ENCODE assay signal across 11 cellular contexts in the genomic region with DNA sequence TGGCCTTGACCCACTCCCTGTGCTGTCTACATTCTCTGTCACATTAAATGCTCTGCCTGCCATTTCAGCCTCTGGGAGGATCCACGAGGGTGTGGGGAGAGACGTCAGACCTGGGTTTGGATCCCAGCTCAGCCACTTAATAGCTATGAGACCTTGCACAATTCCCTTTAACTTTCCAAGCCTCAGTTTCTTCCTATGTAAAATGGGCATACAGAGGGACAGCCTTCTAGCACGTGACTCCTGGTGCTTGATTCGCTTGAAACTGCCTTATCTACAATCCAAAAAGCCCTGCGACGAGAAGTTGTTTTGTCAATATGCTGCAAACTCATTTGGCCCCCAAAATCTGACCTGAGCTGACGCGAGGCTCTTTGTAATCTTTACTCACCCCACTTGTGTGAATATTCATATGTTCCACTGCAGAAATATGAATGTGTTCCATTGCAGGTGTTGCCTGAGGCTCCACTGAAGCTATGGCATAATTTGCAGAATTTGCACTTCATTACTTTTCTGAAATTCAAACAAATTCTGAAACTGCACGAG. TPM values are rescaled to one million over a fixed set of nuclear protein-coding genes. Genes with fewer than 3 reads are reported as not detected.
DNase-seq lines count a peak whose midpoint lies in the region; ATAC-seq, FAIRE-seq and TF ChIP-seq lines count a peak whose summit lies in the region.
"Had no signal": no experiment of that assay in that cellular context is flagged by ENCODE, and none has a peak within 500 bp of the region (broad histone marks: within the 10 kb centered on the region; RNA-seq: fewer than 3 reads in every experiment).

No MANE protein-coding gene starts in this region.

- no TSS peak for BruUV-seq in K562 (replicated peaks; lab: Mats Ljungman, UMichigan)

- TF ChIP-seq RAD21 in K562 (CRISPR knock-in tag; conservative IDR thresholded peaks at IDR 0.05 in 1 of 2, IDR thresholded peaks at IDR 0.05 in 1 of 2): no peak

- TF ChIP-seq CTCF in OCI-LY1 (IDR thresholded peaks at IDR 0.05; ENCODE audit: low read length) (no peak), K562 (IDR thresholded peaks at IDR 0.05 in 2 of 3, conservative IDR thresholded peaks at IDR 0.05 in 1 of 3; ENCODE audit: insufficient read depth in 2 of 3, low read depth in 1 of 3, low read length in 3 of 3) (no peak), spleen (IDR thresholded peaks at IDR 0.05 in 8 of 11, conservative IDR thresholded peaks at IDR 0.05 in 3 of 11) (no peak), glutamatergic neuron (IDR thresholded peaks at IDR 0.05; ENCODE audit: partially characterized antibody, unreplicated experiment) (no peak)

- POLR2A ChIA-PET in K562 (lab: Yijun Ruan, JAX): interaction anchor here (0.6 to 1.3 kb wide), 3 partner anchors 10 to 67 kb away, joined by 3 to 4 read pairs (median 3); no protein-coding TSS in a partner anchor

- H3K4me2 ChIP-seq in OCI-LY1 (ENCODE audit: low read length): peak overlapping the region; percentile 54
- no peak overlapping the region for H3K4me2 ChIP-seq in K562 (ENCODE audit: insufficient read depth, low read length)

- intact Hi-C loops in K562 (cut with micrococcal nuclease) (no loop called here), spleen (cut with DNase I; ENCODE audit: low total_unique reads) (no loop called here)

- no peaks in the 10 kb centered on the region for H3K9me1 ChIP-seq in K562 (ENCODE audit: control insufficient read depth, insufficient read depth, low read length)

- H3K9ac ChIP-seq in OCI-LY1 (ENCODE audit: low read length) (peak overlapping the region; percentile 58), K562 (ENCODE audit: insufficient read depth in 1 of 2, low read depth in 2 of 2, low read length in 2 of 2) (no peak overlapping the region)

- TF ChIP-seq POLR2A in K562 (conservative IDR thresholded peaks at IDR 0.05) (no peak), spleen (IDR thresholded peaks at IDR 0.05) (no peak)

- H3K9me3 ChIP-seq in OCI-LY1 (ENCODE audit: low read length) (peaks cover 8% of the 10 kb centered on the region), K562 (replicated peaks; ENCODE audit: control insufficient read depth, insufficient read depth, low read depth, low read length) (no peaks in the 10 kb centered on the region), spleen (no peaks in the 10 kb centered on the region)

- peak; percentile 61 to 70 for ATAC-seq in activated CD4-positive, CD25-positive, alpha-beta regulatory T cell treated with anti-CD3 and anti-CD28 coated beads, Interleukin-2, amount 50 U/mL, for 24 hours
- ATAC-seq in K562 (no peak), GM18907 (IDR thresholded peaks at IDR 0.05; ENCODE audit: unreplicated experiment) (no peak)

- peaks cover 2% of the 10 kb centered on the region for H3K9me3 Mint-ChIP-seq in glutamatergic neuron (ENCODE audit: unreplicated experiment)

- H3K36me3 ChIP-seq in OCI-LY1 (ENCODE audit: insufficient read depth, low read length) (no peaks in the 10 kb centered on the region; the same call in 1 of the 2 replicates), K562 (ENCODE audit: control insufficient read depth, insufficient read depth, low read length) (no peaks in the 10 kb centered on the region), spleen (no peaks in the 10 kb centered on the region)

- H3K27me3 ChIP-seq in OCI-LY1 (ENCODE audit: insufficient read depth, low read length): no peaks in the 10 kb centered on the region
- peaks cover 5 to 47% of the 10 kb centered on the region in 2 experiments; a peak in 3 of 5 replicates for H3K27me3 ChIP-seq in K562 (ENCODE audit: control insufficient read depth in 2 of 2, insufficient read depth in 2 of 2, low read length in 2 of 2)
- no peaks in the 10 kb centered on the region for H3K27me3 ChIP-seq in spleen (replicated peaks in 1 of 7)

- H3K36me3 Mint-ChIP-seq in glutamatergic neuron (ENCODE audit: unreplicated experiment): no peaks in the 10 kb centered on the region

- CTCF ChIA-PET in K562 (lab: Yijun Ruan, JAX; ENCODE audit: low intra/inter-chr PET ratio): no interaction called here

- H3K27ac ChIP-seq in OCI-LY1 (ENCODE audit: low read depth, low read length, poor library complexity, severe bottlenecking): peak overlapping the region; percentile 91
- H3K27ac ChIP-seq in K562 (ENCODE audit: extremely low read depth, low read depth, low read length): no peak overlapping the region
- H3K27ac ChIP-seq in spleen: peak overlapping the region in 5 of 8 donors; percentile 48 to 78 (median 69)

- H3K79me2 ChIP-seq in OCI-LY1 (ENCODE audit: insufficient read depth, low read length) (no peaks in the 10 kb centered on the region), K562 (ENCODE audit: control insufficient read depth, insufficient read depth, low read length) (no peaks in the 10 kb centered on the region)

- no peak for TF ChIP-seq EP300 in K562 (IDR thresholded peaks at IDR 0.05; ENCODE audit: low read length)

- no peaks in the 10 kb centered on the region for H3K4me1 Mint-ChIP-seq in glutamatergic neuron (ENCODE audit: low read depth, unreplicated experiment)

- DNase-seq in activated CD4-positive, CD25-positive, alpha-beta regulatory T cell (lab: John Stamatoyannopoulos, UW): no peak
- DNase-seq in K562 (ENCODE audit: extremely low read depth in 1 of 4, low spot score in 3 of 4) (no peak), spleen (no peak), NCI-H146 (lab: John Stamatoyannopoulos, UW) (no peak), glutamatergic neuron (no peak)
- DNase-seq: cortex of kidney, naive B cell had no signal

- H3F3A ChIP-seq in OCI-LY1 (ENCODE audit: insufficient read depth, low read length): no peaks in the 10 kb centered on the region

- no peaks in the 10 kb centered on the region for H3K9me2 ChIP-seq in OCI-LY1 (ENCODE audit: low read depth, low read length)

- no peak for FAIRE-seq in K562 (lab: Jason Lieb, UNC)
- FAIRE-seq: A204.1 had no signal

- no peak overlapping the region for H3K4me3 Mint-ChIP-seq in glutamatergic neuron (ENCODE audit: unreplicated experiment)

- H2AFZ ChIP-seq in OCI-LY1 (ENCODE audit: low read length): no peak overlapping the region
- H2AFZ ChIP-seq in K562 (ENCODE audit: low read depth, low read length): no peak overlapping the region

- in situ Hi-C loops in K562 (cut with MboI): no loop called here

- H3K4me3 ChIP-seq in OCI-LY1 (ENCODE audit: low read depth, low read length, poor library complexity, severe bottlenecking) (peak overlapping the region; percentile 1), K562 (no peak overlapping the region), spleen (peak overlapping the region in 1 of 8 donors; percentile 7)

- H4K20me1 ChIP-seq in OCI-LY1 (ENCODE audit: insufficient read depth, low read length): no peaks in the 10 kb centered on the region
- no peaks in the 10 kb centered on the region for H4K20me1 ChIP-seq in K562 (replicated peaks; ENCODE audit: control insufficient read depth, insufficient read depth, low read length)

- H3K27ac Mint-ChIP-seq in glutamatergic neuron (ENCODE audit: unreplicated experiment): no peak overlapping the region

- peaks cover 6% of the 10 kb centered on the region for H3K27me3 Mint-ChIP-seq in glutamatergic neuron (ENCODE audit: unreplicated experiment)

- H3K4me1 ChIP-seq in OCI-LY1 (ENCODE audit: insufficient read depth, low read length, severe bottlenecking): peaks cover 67% of the 10 kb centered on the region
- H3K4me1 ChIP-seq in K562 (replicated peaks in 1 of 2; ENCODE audit: control insufficient read depth in 2 of 2, insufficient read depth in 2 of 2, low read length in 2 of 2): peaks cover 8 to 14% of the 10 kb centered on the region in 2 experiments
- H3K4me1 ChIP-seq in spleen: peaks cover 38 to 90% (median 59%) of the 10 kb centered on the region in 6 donors

- WGBS in K562 (ENCODE audit: insufficient coverage, low coverage, missing lambda C conversion rate): 5% methylated on average over 9 of the region's 9 CpGs
- 60 to 67% (median 64%) methylated on average over 9 of the region's 9 CpGs for WGBS in spleen, 5 donors

TF ChIP-seq in K562, 482 proteins besides CTCF, POLR2A, EP300 and RAD21:
- TF ChIP-seq BHLHE40 (IDR thresholded peaks at IDR 0.05; ENCODE audit: low read length): peak; percentile 61
- TF ChIP-seq ZNF584 (CRISPR knock-in tag; IDR thresholded peaks at IDR 0.05; ENCODE audit: low read depth): no peak
- TF ChIP-seq RBM25 (IDR thresholded peaks at IDR 0.05; ENCODE audit: low read depth, low read length, severe bottlenecking): peak; percentile 41
TF ChIP-seq in K562: peak in this region for 2.

RNA-seq across cellular contexts. Expression of gene TOX2, which starts 40.1 kb away (rescaled TPM):
- total RNA-seq in K562 (2011; cell fraction: chromatin; rRNA removed; ENCODE audit: low replicate concordance): not detected in 2 replicates
- total RNA-seq in K562 (2011; cell fraction: nucleolus; rRNA removed): not detected in 2 replicates
- not detected in 2 replicates for total RNA-seq in K562 (2011; cell fraction: nucleoplasm; rRNA removed)
- total RNA-seq in K562 (2014; rRNA removed) (not detected in 2 replicates), K562 (2014; rRNA removed; fragmentation: Illumina TruSeq; extraction: Trizol) (not detected in 2 replicates), K562 (2015; rRNA removed; fragmentation: Illumina TruSeq; extraction: Trizol) (not detected in 2 replicates), K562 (2021) (not detected in 2 replicates), spleen (1 to 10 TPM; 1.1 to 6.4 (median 5.3) TPM), glutamatergic neuron (ENCODE audit: unreplicated experiment) (11.0 TPM)
- polyA plus RNA-seq in K562 (2011; rRNA removed) (not detected in 2 replicates), K562 (2014; fragmentation: Illumina TruSeq; extraction: Trizol) (not detected in 2 replicates), K562 (2014; fragmentation: Nextera tagmentation; extraction: Ambion mirVana) (not detected), K562 (2014; rRNA removed) (not detected in 2 replicates), spleen (1 to 10 TPM; 3.4 to 4.9 (median 3.5) TPM)
- polyA plus RNA-seq in K562 (2011; cell fraction: cytosol; rRNA removed): not detected in 2 replicates
- not detected in 2 replicates for polyA plus RNA-seq in K562 (2011; cell fraction: nucleus; rRNA removed)
- 0.05 and 0.18 TPM in 2 replicates for polyA plus RNA-seq in K562 (2012)
- polyA minus RNA-seq in K562 (2011; rRNA and poly(A)+ RNA removed): not detected in 2 replicates
- polyA minus RNA-seq in K562 (2011; cell fraction: cytosol; rRNA and poly(A)+ RNA removed): not detected in 2 replicates
- polyA minus RNA-seq in K562 (2011; cell fraction: nucleus; rRNA and poly(A)+ RNA removed): not detected in 2 replicates

Comparison
In these comparisons a context has a peak if more than half of its experiments do, and no peak if none do; other contexts are left out.
1. ATAC-seq: peak in activated CD4-positive, CD25-positive, alpha-beta regulatory T cell treated with anti-CD3 and anti-CD28 coated beads, Interleukin-2, amount 50 U/mL, for 24 hours (2 of 2); none in K562 (single experiment) and GM18907 (single experiment).